Comparison of ENCODE assay signal across 1 cellular context in genomic region chr19:35851213-35852028, GRCh38.
TF ChIP-seq lines count a peak whose summit lies in the region.

No MANE protein-coding gene starts in this region.

TF ChIP-seq in H1, 55 proteins besides CTCF, POLR2A, EP300 and RAD21 (continued from another document):
- TF ChIP-seq ZNF274 (IDR thresholded peaks at IDR 0.05; ENCODE audit: borderline replicate concordance, extremely low read depth, low read length): no peak
- TF ChIP-seq ATF2 (IDR thresholded peaks at IDR 0.05; ENCODE audit: low read length): no peak
- no peak for TF ChIP-seq JUND (IDR thresholded peaks at IDR 0.05; ENCODE audit: low read length)
- TF ChIP-seq PHF8 (conservative IDR thresholded peaks at IDR 0.05; ENCODE audit: low read depth, low read length): no peak
- TF ChIP-seq RXRA (IDR thresholded peaks at IDR 0.05; ENCODE audit: insufficient read depth, low read depth, low read length): no peak
- peak; percentile 96 for TF ChIP-seq CREB1 (IDR thresholded peaks at IDR 0.05)
- no peak for TF ChIP-seq SIX5 (IDR thresholded peaks at IDR 0.05; ENCODE audit: low read depth, low read length)
- no peak for TF ChIP-seq GTF2F1 (IDR thresholded peaks at IDR 0.05; ENCODE audit: borderline replicate concordance, low read depth, low read length)
- 0 out of 2 replicates have a peak, but pooled peaks have one; percentile 17 for TF ChIP-seq TAF1 (IDR thresholded peaks at IDR 0.05; ENCODE audit: low read depth, low read length)
- TF ChIP-seq SIRT6 (IDR thresholded peaks at IDR 0.05; ENCODE audit: low read length): no peak
- no peak for TF ChIP-seq POLR2AphosphoS5 (IDR thresholded peaks at IDR 0.05; ENCODE audit: low read depth, low read length)
- no peak for TF ChIP-seq RNF2 (IDR thresholded peaks at IDR 0.05; ENCODE audit: borderline replicate concordance, low read depth, low read length, missing control alignments, poor library complexity, severe bottlenecking)
- TF ChIP-seq HDAC6 (IDR thresholded peaks at IDR 0.05; ENCODE audit: low read depth, low read length): no peak
- TF ChIP-seq BCL11A (IDR thresholded peaks at IDR 0.05; ENCODE audit: low read depth in 2 of 2, low read length in 2 of 2): no peak
- TF ChIP-seq SAP30 (IDR thresholded peaks at IDR 0.05; ENCODE audit: insufficient read depth, insufficient replicate concordance, low read length): no peak
- peak; percentile 62; the same call in 1 of the 2 replicates for TF ChIP-seq GABPA (IDR thresholded peaks at IDR 0.05; ENCODE audit: borderline replicate concordance, insufficient read depth, low read length)
- TF ChIP-seq RFX5 (IDR thresholded peaks at IDR 0.05; ENCODE audit: borderline replicate concordance, low read depth, low read length): no peak
